1 cellular context compared by ENCODE assay signal in genomic region chr4:177482367-177482766, GRCh38.
TF ChIP-seq lines count a peak whose summit lies in the region.

No MANE protein-coding gene starts in this region.

TF ChIP-seq in IMR-90, 13 proteins besides CTCF, POLR2A, EP300 and RAD21 (continued from another document):
- TF ChIP-seq MXI1 (IDR thresholded peaks at IDR 0.05; ENCODE audit: borderline replicate concordance, low read depth, low read length) (no peak), RCOR1 (IDR thresholded peaks at IDR 0.05; ENCODE audit: insufficient replicate concordance, low read length) (no peak), ELK1 (IDR thresholded peaks at IDR 0.05; ENCODE audit: borderline replicate concordance, low read depth, low read length) (no peak), SMC3 (IDR thresholded peaks at IDR 0.05; ENCODE audit: low read depth, low read length) (no peak), FOS (IDR thresholded peaks at IDR 0.05; ENCODE audit: low read depth, low read length) (no peak), MAZ (IDR thresholded peaks at IDR 0.05; ENCODE audit: borderline replicate concordance, low read depth, low read length) (no peak), NFE2L2 (IDR thresholded peaks at IDR 0.05; ENCODE audit: low read depth, low read length) (no peak), CEBPB (IDR thresholded peaks at IDR 0.05; ENCODE audit: low read depth, low read length) (no peak), MAFK (IDR thresholded peaks at IDR 0.05; ENCODE audit: low read depth, low read length) (no peak)
